Comparison of ENCODE assay signal across 17 cellular contexts in genomic region chr12:5429741-5430557, GRCh38. TPM values are rescaled to one million over a fixed set of nuclear protein-coding genes. Genes with fewer than 3 reads are reported as not detected.
DNase-seq lines count a peak whose midpoint lies in the region; ATAC-seq and TF ChIP-seq lines count a peak whose summit lies in the region.
"Had no signal": no experiment of that assay in that cellular context is flagged by ENCODE, and none has a peak within 500 bp of the region (broad histone marks: within the 10 kb centered on the region; RNA-seq: fewer than 3 reads in every experiment).

No MANE protein-coding gene starts in this region.

- DNase-seq in heart left ventricle, result no peak
- no peak for DNase-seq in Right ventricle myocardium inferior (ENCODE audit: missing footprints)
- peak; percentile 76 for DNase-seq in islet precursor cell
- no peak for DNase-seq in type B pancreatic cell (ENCODE audit: extremely low spot score, unreplicated experiment)
- no peak for DNase-seq in NCI-H774 (lab: John Stamatoyannopoulos, UW)
- DNase-seq in GM20000 (ENCODE audit: low spot score), result no peak
- no peak for DNase-seq in NCI-H2171 (lab: John Stamatoyannopoulos, UW)
- DNase-seq: activated naive CD4-positive, alpha-beta T cell; effector memory CD8-positive, alpha-beta T cell; left lung; NCI-H2081; stimulated activated naive CD8-positive, alpha-beta T cell treated with anti-CD3 and anti-CD28 coated beads, Interleukin-15, amount 100 ng/mL, for 72 hours had no signal

- H3K27me3 ChIP-seq in heart left ventricle, result peaks cover 9 to 68% (median 39%) of the 10 kb centered on the region in 9 donors

- H3K9me3 ChIP-seq in heart left ventricle, result no peaks in the 10 kb centered on the region
- H3K9me3 ChIP-seq: A549, left lung, neutrophil had no signal

- ATAC-seq in heart left ventricle (no peak), Right ventricle myocardium inferior (no peak)
- ATAC-seq: effector memory CD8-positive, alpha-beta T cell; left lung; stimulated activated naive CD8-positive, alpha-beta T cell treated with anti-CD3 and anti-CD28 coated beads, Interleukin-15, amount 100 ng/mL, for 72 hours had no signal

- no peak for TF ChIP-seq CTCF in heart left ventricle (IDR thresholded peaks at IDR 0.05)
- no peak for TF ChIP-seq CTCF in brain (conservative IDR thresholded peaks at IDR 0.05)
- TF ChIP-seq CTCF in type B pancreatic cell (conservative IDR thresholded peaks at IDR 0.05), result no peak
- no peak for TF ChIP-seq CTCF in GM20000 (IDR thresholded peaks at IDR 0.05; ENCODE audit: extremely low read depth, missing control alignments)

- intact Hi-C loops in heart left ventricle (cut with DNase I), result loop anchor here in 9 of 10 donors (2.0 to 10.0 kb wide), 14 partner anchors 77 to 615 kb away; no protein-coding TSS in a partner anchor
- intact Hi-C loops in Right ventricle myocardium inferior (cut with DNase I), result loop anchor here (2.0 to 5.0 kb wide), 2 partner anchors 217 to 363 kb away; no protein-coding TSS in a partner anchor

- 28 to 41% (median 36%) methylated on average over 23 of the region's 23 CpGs for WGBS in heart left ventricle, 4 donors

- H3K4me3 ChIP-seq in heart left ventricle, result peak overlapping the region in 9 of 12 donors; percentile 45 to 72 (median 62)
- H3K4me3 ChIP-seq: A549, left lung had no signal

- peak overlapping the region in 1 of 5 experiments; percentile 85 for H3K27ac Mint-ChIP-seq in brain
- peak overlapping the region; percentile 37 for H3K27ac Mint-ChIP-seq in type B pancreatic cell
- H3K27ac Mint-ChIP-seq: effector memory CD8-positive, alpha-beta T cell had no signal

- H3K4me1 Mint-ChIP-seq in brain (peaks cover 42% of the 10 kb centered on the region), type B pancreatic cell (ENCODE audit: unreplicated experiment) (peaks cover 26% of the 10 kb centered on the region)

- no peak overlapping the region for H3K27ac ChIP-seq in heart left ventricle
- H3K27ac ChIP-seq: A549, GM23248, left lung, neutrophil, skin epidermis had no signal

- no peaks in the 10 kb centered on the region for H3K36me3 ChIP-seq in heart left ventricle
- H3K36me3 ChIP-seq: left lung, neutrophil had no signal

- no peak for TF ChIP-seq POLR2A in heart left ventricle (IDR thresholded peaks at IDR 0.05)

- no peaks in the 10 kb centered on the region for H3K9me3 Mint-ChIP-seq in brain
- H3K9me3 Mint-ChIP-seq in type B pancreatic cell, result no peaks in the 10 kb centered on the region
- H3K9me3 Mint-ChIP-seq: effector memory CD8-positive, alpha-beta T cell; stimulated activated naive CD8-positive, alpha-beta T cell treated with anti-CD3 and anti-CD28 coated beads, Interleukin-15, amount 100 ng/mL, for 72 hours had no signal

- H3K4me3 Mint-ChIP-seq in brain (peak overlapping the region in 3 of 5 experiments; percentile 73 to 95 (median 81)), type B pancreatic cell (no peak overlapping the region)

- peaks cover 0 to 53% (median 19%) of the 10 kb centered on the region in 12 donors for H3K4me1 ChIP-seq in heart left ventricle
- H3K4me1 ChIP-seq: A549 had no signal

- H3K36me3 Mint-ChIP-seq in brain (no peaks in the 10 kb centered on the region), type B pancreatic cell (no peaks in the 10 kb centered on the region)

- H3K27me3 Mint-ChIP-seq in brain, result peaks cover 76% of the 10 kb centered on the region
- peaks cover 70% of the 10 kb centered on the region for H3K27me3 Mint-ChIP-seq in type B pancreatic cell
- H3K27me3 Mint-ChIP-seq: stimulated activated naive CD8-positive, alpha-beta T cell treated with anti-CD3 and anti-CD28 coated beads, Interleukin-15, amount 100 ng/mL, for 72 hours had no signal

RNA-seq across cellular contexts. Expression of gene NTF3, which starts 2.0 kb away (rescaled TPM):
- total RNA-seq in heart left ventricle, result 1 to 10 TPM in 2 of 9 donors, under 1 TPM in 7; 0.26 to 1.7 (median 0.63) TPM
- 1 to 10 TPM in 1 of 2 donors, under 1 TPM in 1; 0.35 to 1.1 TPM for polyA plus RNA-seq in heart left ventricle
- total RNA-seq in Right ventricle myocardium inferior, result 0.78 TPM
- polyA plus RNA-seq in brain (ENCODE audit: insufficient read depth, low read depth, low replicate concordance), result 2.1 TPM
- 13.0 and 16.7 TPM in 2 replicates for total RNA-seq in type B pancreatic cell (ENCODE audit: low replicate concordance)
- polyA plus RNA-seq: A549 had no signal
